In genomic region chr19:47456721-47457478, GRCh38 we compare ENCODE assay signal across 17 cellular contexts. TPM values are rescaled to one million over a fixed set of nuclear protein-coding genes. Genes with fewer than 3 reads are reported as not detected.
"Had no signal": no experiment of that assay in that cellular context is flagged by ENCODE, and none has a peak within 500 bp of the region (broad histone marks: within the 10 kb centered on the region; RNA-seq: fewer than 3 reads in every experiment).

No MANE protein-coding gene starts in this region.

- H3K9me3 Mint-ChIP-seq: activated naive CD8-positive, alpha-beta T cell treated with anti-CD3 and anti-CD28 coated beads for 36 hours had no signal

- H3K4me3 Mint-ChIP-seq: activated CD4-positive, alpha-beta memory T cell treated with anti-CD3 and anti-CD28 coated beads for 36 hours; natural killer cell had no signal

- H3K27ac ChIP-seq: heart left ventricle, lower lobe of right lung, prostate gland, right lobe of liver, spleen, thoracic aorta had no signal

- DNase-seq: activated CD4-positive, alpha-beta memory T cell treated with anti-CD3 and anti-CD28 coated beads for 36 hours; activated CD4-positive, CD25-positive, alpha-beta regulatory T cell treated with anti-CD3 and anti-CD28 coated beads, Interleukin-2, amount 50 U/mL, for 72 hours; activated gamma-delta T cell treated with Interleukin-2 at 50 U/mL for 16 hours; activated naive CD8-positive, alpha-beta T cell treated with anti-CD3 and anti-CD28 coated beads for 36 hours; activated T-cell treated with anti-CD3 and anti-CD28 coated beads, Interleukin-2, amount 50 U/mL, for 48 hours; anterior cingulate cortex; lower lobe of right lung; natural killer cell; occipital lobe; spleen; stimulated activated CD4-positive, alpha-beta T cell treated with anti-CD3 and anti-CD28 coated beads, Interleukin-2, amount 100 ng/mL, for 24 hours; stimulated activated naive CD4-positive, alpha-beta T cell treated with Interleukin-2 at 50 U/mL for 16 hours had no signal

- H3K4me1 Mint-ChIP-seq: activated naive CD8-positive, alpha-beta T cell treated with anti-CD3 and anti-CD28 coated beads for 36 hours; natural killer cell had no signal

- H3K9me3 ChIP-seq: lower lobe of right lung, prostate gland, right lobe of liver, thoracic aorta had no signal

- H3K27ac Mint-ChIP-seq: activated CD4-positive, alpha-beta memory T cell treated with anti-CD3 and anti-CD28 coated beads for 36 hours; activated naive CD8-positive, alpha-beta T cell treated with anti-CD3 and anti-CD28 coated beads for 36 hours; natural killer cell had no signal

- H3K4me3 ChIP-seq: heart left ventricle, lower lobe of right lung, prostate gland, right lobe of liver, spleen, thoracic aorta had no signal

- ATAC-seq: heart left ventricle, natural killer cell had no signal

- H3K36me3 Mint-ChIP-seq: activated CD4-positive, alpha-beta memory T cell treated with anti-CD3 and anti-CD28 coated beads for 36 hours; natural killer cell had no signal

- H3K36me3 ChIP-seq: heart left ventricle, lower lobe of right lung, prostate gland, right lobe of liver, spleen, thoracic aorta had no signal

- H3K4me1 ChIP-seq: lower lobe of right lung, prostate gland, right lobe of liver had no signal

RNA-seq across cellular contexts. Expression of gene SLC8A2, which starts 14.8 kb away (rescaled TPM):
- total RNA-seq: mononuclear cell, spleen had no signal

RNA-seq across cellular contexts. Expression of gene MEIS3, which starts 37.6 kb away (rescaled TPM):
- total RNA-seq: activated naive CD8-positive, alpha-beta T cell treated with anti-CD3 and anti-CD28 coated beads for 36 hours; mononuclear cell; natural killer cell had no signal
